18 cellular contexts compared by ENCODE assay signal in genomic region chr4:107255596-107255995, GRCh38.
DNase-seq lines count a peak whose midpoint lies in the region; ATAC-seq, FAIRE-seq and TF ChIP-seq lines count a peak whose summit lies in the region.
"Had no signal": no experiment of that assay in that cellular context is flagged by ENCODE, and none has a peak within 500 bp of the region (broad histone marks: within the 10 kb centered on the region; RNA-seq: fewer than 3 reads in every experiment).

No MANE protein-coding gene starts in this region.

- no peaks in the 10 kb centered on the region for H3K27me3 Mint-ChIP-seq in astrocyte (ENCODE audit: low read depth, unreplicated experiment)
- H3K27me3 Mint-ChIP-seq: CD4-positive, alpha-beta memory T cell had no signal

- no peak for TF ChIP-seq RAD21 in HepG2 (CRISPR knock-in tag; IDR thresholded peaks at IDR 0.05)

- TF ChIP-seq POLR2A in HepG2 (IDR thresholded peaks at IDR 0.05; ENCODE audit: insufficient read depth in 1 of 2, low read depth in 2 of 2, low read length in 2 of 2), result no peak

- no peak overlapping the region for H3K27ac ChIP-seq in astrocyte (ENCODE audit: low read depth, low read length)
- no peak overlapping the region for H3K27ac ChIP-seq in HepG2 (ENCODE audit: extremely low read length, insufficient read depth, low read length)

- TF ChIP-seq CTCF in astrocyte (IDR thresholded peaks at IDR 0.05; ENCODE audit: insufficient read depth, low read depth, low read length), result no peak
- no peak for TF ChIP-seq CTCF in HepG2 (CRISPR knock-in tag; IDR thresholded peaks at IDR 0.05)

- intact Hi-C loops in HepG2 (cut with micrococcal nuclease; ENCODE audit: unreplicated experiment), result no loop called here

- H3K4me1 Mint-ChIP-seq in astrocyte (ENCODE audit: low read depth, unreplicated experiment), result peaks cover 18% of the 10 kb centered on the region
- H3K4me1 Mint-ChIP-seq: CD4-positive, alpha-beta memory T cell had no signal

- ATAC-seq in GM18861 (IDR thresholded peaks at IDR 0.05; ENCODE audit: unreplicated experiment), result no peak
- ATAC-seq in HepG2, result no peak
- no peak for ATAC-seq in GM21825 (IDR thresholded peaks at IDR 0.05; ENCODE audit: unreplicated experiment)
- ATAC-seq in HG02973 (IDR thresholded peaks at IDR 0.05; ENCODE audit: unreplicated experiment), result no peak
- ATAC-seq: GM12878 had no signal

- H3K4me3 ChIP-seq in astrocyte (ENCODE audit: insufficient read depth, low read depth, low read length) (no peak overlapping the region), HepG2 (replicated peaks in 1 of 3; ENCODE audit: insufficient read depth in 1 of 3, low read depth in 2 of 3, low read length in 3 of 3) (no peak overlapping the region)
- H3K4me3 ChIP-seq: GM12878 had no signal

- no peak overlapping the region for H3K4me3 Mint-ChIP-seq in astrocyte (ENCODE audit: unreplicated experiment)
- H3K4me3 Mint-ChIP-seq: CD4-positive, alpha-beta memory T cell had no signal

- H3K79me2 ChIP-seq in astrocyte (ENCODE audit: insufficient read depth, low read length) (no peaks in the 10 kb centered on the region), HepG2 (ENCODE audit: insufficient read depth, low read length) (no peaks in the 10 kb centered on the region)

- H3K9me3 Mint-ChIP-seq in astrocyte (ENCODE audit: unreplicated experiment), result no peaks in the 10 kb centered on the region
- H3K9me3 Mint-ChIP-seq: CD4-positive, alpha-beta memory T cell had no signal

- H4K20me1 ChIP-seq in astrocyte (ENCODE audit: insufficient read depth, low read length) (no peaks in the 10 kb centered on the region), HepG2 (ENCODE audit: insufficient read depth, low read length) (no peaks in the 10 kb centered on the region)

- no peaks in the 10 kb centered on the region for H3K36me3 Mint-ChIP-seq in astrocyte (ENCODE audit: low read depth, unreplicated experiment)
- H3K36me3 Mint-ChIP-seq: CD4-positive, alpha-beta memory T cell had no signal

- CTCF ChIA-PET in HepG2 (lab: Yijun Ruan, JAX; ENCODE audit: low intra/inter-chr PET ratio, low total read pairs), result no interaction called here

- BruUV-seq in HepG2 (replicated peaks; lab: Mats Ljungman, UMichigan), result no TSS peak

- peak overlapping the region; percentile 51 for H3K4me2 ChIP-seq in astrocyte (ENCODE audit: low read length)
- H3K4me2 ChIP-seq in HepG2 (ENCODE audit: low read depth, low read length), result no peak overlapping the region

- H2AFZ ChIP-seq in astrocyte (ENCODE audit: low read depth, low read length), result no peak overlapping the region
- H2AFZ ChIP-seq in HepG2 (ENCODE audit: low read length), result no peak overlapping the region

- no peaks in the 10 kb centered on the region for H3K36me3 ChIP-seq in astrocyte (ENCODE audit: insufficient read depth, low read length)
- no peaks in the 10 kb centered on the region for H3K36me3 ChIP-seq in HepG2 (replicated peaks in 1 of 2; ENCODE audit: control insufficient read depth in 1 of 2, insufficient read depth in 2 of 2, low read length in 2 of 2)

- no peaks in the 10 kb centered on the region for H3K9me3 ChIP-seq in astrocyte (ENCODE audit: insufficient read depth, low read depth, low read length)
- no peaks in the 10 kb centered on the region for H3K9me3 ChIP-seq in HepG2 (ENCODE audit: low read length)

- TF ChIP-seq EP300 in HepG2 (IDR thresholded peaks at IDR 0.05; ENCODE audit: low read depth in 2 of 2, low read length in 2 of 2) (no peak), HepG2 (CRISPR knock-in tag; IDR thresholded peaks at IDR 0.05; ENCODE audit: borderline replicate concordance) (no peak)

- POLR2A ChIA-PET in HepG2 (lab: Yijun Ruan, JAX), result no interaction called here

- 23% methylated on average over 2 of the region's 2 CpGs for WGBS in HepG2 (ENCODE audit: low lambda C conversion rate)

- DNase-seq in A172 (ENCODE audit: low spot score), result peak; percentile 18
- peak; percentile 17 for DNase-seq in HT1080 (ENCODE audit: low read depth)
- peak; percentile 53 for DNase-seq in astrocyte (ENCODE audit: low read depth)
- DNase-seq in iris pigment epithelial cell (ENCODE audit: low read depth), result peak; percentile 71
- no peak for DNase-seq in HepG2 (ENCODE audit: low spot score)
- DNase-seq: 8988T; CD4-positive, alpha-beta memory T cell; IMR-90; Karpas-422; NCI-H187; NCI-H524 treated with DMSO at 0.1 percent for 48 hours; Right ventricle myocardium superior had no signal

- no peak overlapping the region for H3K9ac ChIP-seq in astrocyte (ENCODE audit: low read length)
- H3K9ac ChIP-seq in HepG2 (ENCODE audit: insufficient read depth, low read depth, low read length), result no peak overlapping the region

- H3K4me1 ChIP-seq in astrocyte (ENCODE audit: insufficient read depth, low read length) (peaks cover 8% of the 10 kb centered on the region), HepG2 (ENCODE audit: insufficient read depth, low read length) (no peaks in the 10 kb centered on the region)

- FAIRE-seq in astrocyte (lab: Jason Lieb, UNC) (no peak), HepG2 (lab: Jason Lieb, UNC) (no peak)
- FAIRE-seq: G401.6, GM12878, H1 had no signal

- no peak overlapping the region for H3K27ac Mint-ChIP-seq in astrocyte (ENCODE audit: unreplicated experiment)
- H3K27ac Mint-ChIP-seq: CD4-positive, alpha-beta memory T cell had no signal

- in situ Hi-C loops in HepG2 (cut with HindIII; ENCODE audit: extremely low pct_ligation_motif_present, low pct_unique_long_range_greater_than_20kb), result no loop called here

- H3K27me3 ChIP-seq in astrocyte (ENCODE audit: insufficient read depth, low read length) (no peaks in the 10 kb centered on the region), HepG2 (ENCODE audit: control insufficient read depth in 1 of 2, insufficient read depth in 2 of 2, low read length in 2 of 2) (no peaks in the 10 kb centered on the region)

TF ChIP-seq in HepG2, 621 proteins besides CTCF, POLR2A, EP300 and RAD21:
- TF ChIP-seq, protein P1, sequence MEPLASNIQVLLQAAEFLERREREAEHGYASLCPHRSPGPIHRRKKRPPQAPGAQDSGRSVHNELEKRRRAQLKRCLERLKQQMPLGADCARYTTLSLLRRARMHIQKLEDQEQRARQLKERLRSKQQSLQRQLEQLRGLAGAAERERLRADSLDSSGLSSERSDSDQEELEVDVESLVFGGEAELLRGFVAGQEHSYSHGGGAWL (CRISPR knock-in tag; IDR thresholded peaks at IDR 0.05), result no peak
- no peak for TF ChIP-seq ZNF776 (CRISPR knock-in tag; IDR thresholded peaks at IDR 0.05)
- TF ChIP-seq ZNF572 (CRISPR knock-in tag; IDR thresholded peaks at IDR 0.05), result no peak
- TF ChIP-seq ZSCAN22 (CRISPR knock-in tag; IDR thresholded peaks at IDR 0.05), result no peak
- no peak for TF ChIP-seq ZNF616 (CRISPR knock-in tag; IDR thresholded peaks at IDR 0.05; ENCODE audit: low read depth)
- no peak for TF ChIP-seq ZFP1 (CRISPR knock-in tag; IDR thresholded peaks at IDR 0.05)
- no peak for TF ChIP-seq ZNF17 (CRISPR knock-in tag; IDR thresholded peaks at IDR 0.05)
- TF ChIP-seq SKI (IDR thresholded peaks at IDR 0.05; ENCODE audit: partially characterized antibody), result no peak
- no peak for TF ChIP-seq HDAC2 (CRISPR knock-in tag; IDR thresholded peaks at IDR 0.05)
- no peak for TF ChIP-seq SP140L (CRISPR knock-in tag; IDR thresholded peaks at IDR 0.05; ENCODE audit: borderline replicate concordance)
- no peak for TF ChIP-seq ISL2 (CRISPR knock-in tag; IDR thresholded peaks at IDR 0.05)
- TF ChIP-seq CREBL2 (CRISPR knock-in tag; IDR thresholded peaks at IDR 0.05; ENCODE audit: borderline replicate concordance), result no peak
- TF ChIP-seq MTF1 (CRISPR knock-in tag; IDR thresholded peaks at IDR 0.05), result no peak
- no peak for TF ChIP-seq PHF20 (CRISPR knock-in tag; IDR thresholded peaks at IDR 0.05)
- TF ChIP-seq ZNF577 (CRISPR knock-in tag; IDR thresholded peaks at IDR 0.05; ENCODE audit: borderline replicate concordance, low read depth), result no peak
